ENCODE assay signal across 8 cellular contexts in genomic region chr9:35110327-35110758, GRCh38. TPM values are rescaled to one million over a fixed set of nuclear protein-coding genes. Genes with fewer than 3 reads are reported as not detected.
DNase-seq lines count a peak whose midpoint lies in the region; ATAC-seq lines count a peak whose summit lies in the region.

No MANE protein-coding gene starts in this region.

- peaks cover 23 to 25% (median 23%) of the 10 kb centered on the region in 3 donors for H3K36me3 ChIP-seq in skeletal muscle tissue (ENCODE audit: control insufficient read depth in 3 of 3, insufficient read depth in 3 of 3, low read length in 3 of 3)

- H3K4me1 ChIP-seq in right cardiac atrium (ENCODE audit: control insufficient read depth, insufficient read depth, low read length) (peaks cover 20% of the 10 kb centered on the region), skeletal muscle tissue (ENCODE audit: control insufficient read depth in 3 of 3, insufficient read depth in 3 of 3, low read length in 3 of 3) (peaks cover 35 to 49% (median 42%) of the 10 kb centered on the region in 3 donors)

- H3K9me3 ChIP-seq in right cardiac atrium (ENCODE audit: control insufficient read depth, low read length) (no peaks in the 10 kb centered on the region), skeletal muscle tissue (ENCODE audit: control insufficient read depth in 3 of 3, low read length in 3 of 3) (no peaks in the 10 kb centered on the region)

- peak overlapping the region; percentile 94 for H3K27ac ChIP-seq in right cardiac atrium (ENCODE audit: low read length)
- peak overlapping the region; percentile 98 for H3K27ac ChIP-seq in skeletal muscle tissue (ENCODE audit: low read depth, low read length)

- no peaks in the 10 kb centered on the region for H3K27me3 Mint-ChIP-seq in activated T-helper 1 cell treated with anti-CD3 and anti-CD28 coated beads, Interleukin-12 subunit alpha, Interleukin-12 subunit beta, Interleukin-2, Interleukin-4 antibody, amounts not matched to agents 30 ng/mL and 10 ng/mL and 1 ng/mL, durations not matched to agents 14 hours and 24 hours and 36 hours (ENCODE audit: insufficient read depth)

- peak overlapping the region; percentile 77 for H3K4me3 Mint-ChIP-seq in activated T-helper 1 cell treated with anti-CD3 and anti-CD28 coated beads, Interleukin-12 subunit alpha, Interleukin-12 subunit beta, Interleukin-2, Interleukin-4 antibody, amounts not matched to agents 30 ng/mL and 10 ng/mL and 1 ng/mL, durations not matched to agents 14 hours and 24 hours and 36 hours

- H3K4me3 ChIP-seq in right cardiac atrium (ENCODE audit: low read length) (peak overlapping the region; percentile 69), skeletal muscle tissue (ENCODE audit: low read length in 3 of 3) (peak overlapping the region; percentile 85 to 87 (median 85))

- 30% methylated on average over 3 of the region's 3 CpGs for WGBS in right cardiac atrium

- H3K9me3 Mint-ChIP-seq in activated T-helper 1 cell treated with anti-CD3 and anti-CD28 coated beads, Interleukin-12 subunit alpha, Interleukin-12 subunit beta, Interleukin-2, Interleukin-4 antibody, amounts not matched to agents 30 ng/mL and 10 ng/mL and 1 ng/mL, durations not matched to agents 14 hours and 24 hours and 36 hours: no peaks in the 10 kb centered on the region

- peaks cover 17% of the 10 kb centered on the region for H3K36me3 Mint-ChIP-seq in activated T-helper 1 cell treated with anti-CD3 and anti-CD28 coated beads, Interleukin-12 subunit alpha, Interleukin-12 subunit beta, Interleukin-2, Interleukin-4 antibody, amounts not matched to agents 30 ng/mL and 10 ng/mL and 1 ng/mL, durations not matched to agents 14 hours and 24 hours and 36 hours (ENCODE audit: low read depth)

- peak; percentile 29 for DNase-seq in activated CD4-positive, CD25-positive, alpha-beta regulatory T cell treated with anti-CD3 and anti-CD28 coated beads, Interleukin-2, amount 50 U/mL, for 72 hours
- no peak for DNase-seq in activated CD4-positive, CD25-positive, alpha-beta regulatory T cell (lab: John Stamatoyannopoulos, UW)
- DNase-seq in activated T-helper 1 cell treated with anti-CD3 and anti-CD28 coated beads, Interleukin-12 subunit alpha, Interleukin-12 subunit beta, Interleukin-2, Interleukin-4 antibody, amounts not matched to agents 30 ng/mL and 10 ng/mL and 1 ng/mL, durations not matched to agents 14 hours and 24 hours and 36 hours (ENCODE audit: low spot score): no peak
- peak in 2 of 3 donors; percentile 45 to 67 for DNase-seq in right cardiac atrium
- no peak for DNase-seq in DMS114 treated with DMSO at 0.1 percent for 48 hours (lab: John Stamatoyannopoulos, UW; ENCODE audit: unreplicated experiment)
- no peak for DNase-seq in NCI-H524 treated with DMSO at 0.1 percent for 48 hours (lab: John Stamatoyannopoulos, UW)

- H3K4me1 Mint-ChIP-seq in activated T-helper 1 cell treated with anti-CD3 and anti-CD28 coated beads, Interleukin-12 subunit alpha, Interleukin-12 subunit beta, Interleukin-2, Interleukin-4 antibody, amounts not matched to agents 30 ng/mL and 10 ng/mL and 1 ng/mL, durations not matched to agents 14 hours and 24 hours and 36 hours (ENCODE audit: low read depth): peaks cover 52% of the 10 kb centered on the region

- H3K9ac ChIP-seq in skeletal muscle tissue (ENCODE audit: low read depth in 1 of 3, low read length in 3 of 3): peak overlapping the region; percentile 88 to 96 (median 94)

- H3K27me3 ChIP-seq in right cardiac atrium (ENCODE audit: control insufficient read depth, insufficient read depth) (no peaks in the 10 kb centered on the region), skeletal muscle tissue (ENCODE audit: control insufficient read depth in 3 of 3, insufficient read depth in 3 of 3, low read length in 3 of 3) (no peaks in the 10 kb centered on the region)

- intact Hi-C loops in activated T-helper 1 cell treated with anti-CD3 and anti-CD28 coated beads, Interleukin-12 subunit alpha, Interleukin-12 subunit beta, Interleukin-2, Interleukin-4 antibody, amounts not matched to agents 30 ng/mL and 10 ng/mL and 1 ng/mL, durations not matched to agents 14 hours and 24 hours and 36 hours (cut with micrococcal nuclease): loop anchor here (5.0 to 10.0 kb wide), 5 partner anchors 284 to 1144 kb away; partner anchors contain the start of genes ENHO, GBA2, GNE and RGP1
- intact Hi-C loops in right cardiac atrium (cut with DNase I): loop anchor here in 1 of 4 donors (10.0 kb wide), 1 partner anchor 444 kb away; no protein-coding TSS in a partner anchor

- H3K27ac Mint-ChIP-seq in activated T-helper 1 cell treated with anti-CD3 and anti-CD28 coated beads, Interleukin-12 subunit alpha, Interleukin-12 subunit beta, Interleukin-2, Interleukin-4 antibody, amounts not matched to agents 30 ng/mL and 10 ng/mL and 1 ng/mL, durations not matched to agents 14 hours and 24 hours and 36 hours: peak overlapping the region; percentile 29

- no peak for ATAC-seq in right cardiac atrium
- no peak for ATAC-seq in HG03039 (IDR thresholded peaks at IDR 0.05; ENCODE audit: unreplicated experiment)

RNA-seq across cellular contexts. Expression of gene ATOSB, which starts 5.3 kb away (rescaled TPM):
- 4.8 and 5.4 TPM in 2 replicates for total RNA-seq in activated T-helper 1 cell treated with anti-CD3 and anti-CD28 coated beads, Interleukin-12 subunit alpha, Interleukin-12 subunit beta, Interleukin-2, Interleukin-4 antibody, amounts not matched to agents 30 ng/mL and 10 ng/mL and 1 ng/mL, durations not matched to agents 14 hours and 24 hours and 36 hours
- total RNA-seq in right cardiac atrium (10 to 100 TPM; 15.5 to 19.5 (median 16.9) TPM), skeletal muscle tissue (4.7 TPM)
- polyA plus RNA-seq in right cardiac atrium: 14.0 TPM

RNA-seq across cellular contexts. Expression of gene STOML2, which starts 7.4 kb away (rescaled TPM):
- total RNA-seq in activated T-helper 1 cell treated with anti-CD3 and anti-CD28 coated beads, Interleukin-12 subunit alpha, Interleukin-12 subunit beta, Interleukin-2, Interleukin-4 antibody, amounts not matched to agents 30 ng/mL and 10 ng/mL and 1 ng/mL, durations not matched to agents 14 hours and 24 hours and 36 hours: 250 and 261 TPM in 2 replicates
- 100 to 1,000 TPM; 104 to 117 (median 110) TPM for total RNA-seq in right cardiac atrium
- 118 TPM for polyA plus RNA-seq in right cardiac atrium
- 93.9 TPM for total RNA-seq in skeletal muscle tissue

RNA-seq across cellular contexts. Expression of gene PIGO, which starts 14.0 kb away (rescaled TPM):
- 34.4 and 39.7 TPM in 2 replicates for total RNA-seq in activated T-helper 1 cell treated with anti-CD3 and anti-CD28 coated beads, Interleukin-12 subunit alpha, Interleukin-12 subunit beta, Interleukin-2, Interleukin-4 antibody, amounts not matched to agents 30 ng/mL and 10 ng/mL and 1 ng/mL, durations not matched to agents 14 hours and 24 hours and 36 hours
- 10 to 100 TPM; 10.2 to 17.6 (median 12.7) TPM for total RNA-seq in right cardiac atrium
- 10.0 TPM for polyA plus RNA-seq in right cardiac atrium
- total RNA-seq in skeletal muscle tissue: 6.3 TPM

RNA-seq across cellular contexts. Expression of gene FANCG, which starts 30.6 kb away (rescaled TPM):
- 102 and 104 TPM in 2 replicates for total RNA-seq in activated T-helper 1 cell treated with anti-CD3 and anti-CD28 coated beads, Interleukin-12 subunit alpha, Interleukin-12 subunit beta, Interleukin-2, Interleukin-4 antibody, amounts not matched to agents 30 ng/mL and 10 ng/mL and 1 ng/mL, durations not matched to agents 14 hours and 24 hours and 36 hours
- total RNA-seq in right cardiac atrium (1 to 10 TPM; 2.1 to 8.8 (median 4.6) TPM), skeletal muscle tissue (14.6 TPM)
- 4.7 TPM for polyA plus RNA-seq in right cardiac atrium

RNA-seq across cellular contexts. Expression of gene VCP, which starts 37.9 kb away (rescaled TPM):
- total RNA-seq in activated T-helper 1 cell treated with anti-CD3 and anti-CD28 coated beads, Interleukin-12 subunit alpha, Interleukin-12 subunit beta, Interleukin-2, Interleukin-4 antibody, amounts not matched to agents 30 ng/mL and 10 ng/mL and 1 ng/mL, durations not matched to agents 14 hours and 24 hours and 36 hours: 334 and 353 TPM in 2 replicates
- total RNA-seq in right cardiac atrium: 100 to 1,000 TPM; 184 to 224 (median 192) TPM
- polyA plus RNA-seq in right cardiac atrium: 149 TPM
- total RNA-seq in skeletal muscle tissue: 212 TPM

Comparison
In these comparisons a context has a peak if more than half of its experiments do, and no peak if none do; other contexts are left out.
1. DNase-seq: peak in activated CD4-positive, CD25-positive, alpha-beta regulatory T cell treated with anti-CD3 and anti-CD28 coated beads, Interleukin-2, amount 50 U/mL, for 72 hours (single experiment) and right cardiac atrium (2 of 3); none in activated CD4-positive, CD25-positive, alpha-beta regulatory T cell (0 of 4), activated T-helper 1 cell treated with anti-CD3 and anti-CD28 coated beads, Interleukin-12 subunit alpha, Interleukin-12 subunit beta, Interleukin-2, Interleukin-4 antibody, amounts not matched to agents 30 ng/mL and 10 ng/mL and 1 ng/mL, durations not matched to agents 14 hours and 24 hours and 36 hours (single experiment), DMS114 treated with DMSO at 0.1 percent for 48 hours (single experiment) and NCI-H524 treated with DMSO at 0.1 percent for 48 hours (single experiment).